Comparison of ENCODE assay signal across 13 cellular contexts in the genomic region with DNA sequence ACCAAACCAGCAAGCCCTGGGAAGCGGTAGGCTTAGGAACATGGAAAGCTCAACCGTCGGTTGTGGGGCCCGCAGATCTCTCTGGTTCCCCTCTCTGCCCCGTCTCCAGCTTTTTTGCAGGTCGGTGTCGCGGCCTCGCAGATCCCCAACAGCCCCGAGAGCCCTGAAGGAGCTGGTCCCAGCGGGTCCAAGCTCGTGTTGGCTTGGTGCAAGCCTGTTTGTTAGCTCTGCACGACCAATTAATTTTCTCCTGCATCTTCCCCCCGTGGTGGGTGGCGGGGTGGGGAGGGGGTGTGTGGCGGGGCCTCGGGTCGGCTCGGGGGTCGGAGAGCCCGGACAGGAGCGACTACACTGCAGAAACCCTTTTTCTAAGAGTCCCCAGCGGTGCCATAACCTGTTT. TPM values are rescaled to one million over a fixed set of nuclear protein-coding genes. Genes with fewer than 3 reads are reported as not detected.
DNase-seq lines count a peak whose midpoint lies in the region; ATAC-seq and TF ChIP-seq lines count a peak whose summit lies in the region.
"Had no signal": no experiment of that assay in that cellular context is flagged by ENCODE, and none has a peak within 500 bp of the region (broad histone marks: within the 10 kb centered on the region; RNA-seq: fewer than 3 reads in every experiment).

No MANE protein-coding gene starts in this region.

- H2BK5ac ChIP-seq in neuronal stem cell (ENCODE audit: low read length): no peak overlapping the region

- no peak overlapping the region for H4K91ac ChIP-seq in neuronal stem cell (ENCODE audit: low read depth, low read length, poor library complexity)

- POLR2A ChIA-PET in CD4-positive, alpha-beta T cell (lab: Charles Lee): no interaction called here

- peak overlapping the region; percentile 73 for H2AFZ ChIP-seq in neuronal stem cell (ENCODE audit: low read length)

- no peak overlapping the region for H3K27ac Mint-ChIP-seq in CD4-positive, alpha-beta T cell
- H3K27ac Mint-ChIP-seq in endothelial cell (ENCODE audit: unreplicated experiment): no peak overlapping the region

- H3K9ac ChIP-seq in HUES64 (ENCODE audit: low read depth, low read length) (no peak overlapping the region), neuronal stem cell (ENCODE audit: low read depth, low read length, poor library complexity) (no peak overlapping the region)

- peaks cover 42% of the 10 kb centered on the region for H3K27me3 ChIP-seq in CD4-positive, alpha-beta T cell (ENCODE audit: control insufficient read depth, insufficient read depth, low read length)
- H3K27me3 ChIP-seq in HUES64 (ENCODE audit: insufficient read depth, low read length) (peaks cover 76% of the 10 kb centered on the region), neuronal stem cell (ENCODE audit: control insufficient read depth in 3 of 3, insufficient read depth in 3 of 3, low read depth in 1 of 3, low read length in 3 of 3) (peaks cover 12 to 83% (median 54%) of the 10 kb centered on the region in 3 experiments), body of pancreas (peaks cover 0 to 5% of the 10 kb centered on the region in 2 donors)

- peak overlapping the region; percentile 55 for H3K4me3 ChIP-seq in HUES64 (ENCODE audit: low read length)
- H3K4me3 ChIP-seq in neuronal stem cell (ENCODE audit: low read length in 2 of 2): no peak overlapping the region
- H3K4me3 ChIP-seq in body of pancreas: no peak overlapping the region

- no peak overlapping the region for H3K18ac ChIP-seq in neuronal stem cell (ENCODE audit: low read length)

- H3K36me3 Mint-ChIP-seq in CD4-positive, alpha-beta T cell (ENCODE audit: low read depth): no peaks in the 10 kb centered on the region
- peaks cover 3% of the 10 kb centered on the region for H3K36me3 Mint-ChIP-seq in endothelial cell (ENCODE audit: low read depth, unreplicated experiment)

- no peak overlapping the region for H3K23ac ChIP-seq in neuronal stem cell (ENCODE audit: low read depth, low read length, poor library complexity)

- TF ChIP-seq CTCF in CD4-positive, alpha-beta T cell (IDR thresholded peaks at IDR 0.05): no peak
- no peak for TF ChIP-seq CTCF in endothelial cell (IDR thresholded peaks at IDR 0.05; ENCODE audit: unreplicated experiment)
- TF ChIP-seq CTCF in body of pancreas (IDR thresholded peaks at IDR 0.05): no peak

- peak overlapping the region; percentile 92 for H3K4me2 ChIP-seq in neuronal stem cell (ENCODE audit: insufficient read depth, low read length, poor library complexity, severe bottlenecking)

- no peak overlapping the region for H2BK120ac ChIP-seq in neuronal stem cell (ENCODE audit: low read depth, low read length)

- ATAC-seq in CD4-positive, alpha-beta T cell (ENCODE audit: poor library complexity): no peak
- no peak for ATAC-seq in HG02973 (IDR thresholded peaks at IDR 0.05; ENCODE audit: unreplicated experiment)
- no peak for ATAC-seq in GM19351 (IDR thresholded peaks at IDR 0.05; ENCODE audit: unreplicated experiment)
- ATAC-seq in body of pancreas: no peak

- no peaks in the 10 kb centered on the region for H3K9me3 ChIP-seq in CD4-positive, alpha-beta T cell (ENCODE audit: control insufficient read depth, low read length)
- H3K9me3 ChIP-seq in HUES64 (ENCODE audit: insufficient read depth, low read depth, low read length) (no peaks in the 10 kb centered on the region), neuronal stem cell (replicated peaks in 1 of 2; ENCODE audit: control insufficient read depth in 2 of 2, insufficient read depth in 1 of 2, low read depth in 1 of 2, low read length in 2 of 2) (no peaks in the 10 kb centered on the region), body of pancreas (no peaks in the 10 kb centered on the region)
- H3K9me3 ChIP-seq: neutrophil had no signal

- H3K4me1 Mint-ChIP-seq in CD4-positive, alpha-beta T cell (ENCODE audit: low read depth): no peaks in the 10 kb centered on the region
- H3K4me1 Mint-ChIP-seq in endothelial cell (ENCODE audit: unreplicated experiment): no peaks in the 10 kb centered on the region

- no peak for TF ChIP-seq POLR2A in body of pancreas (IDR thresholded peaks at IDR 0.05)

- H3K4me1 ChIP-seq in HUES64 (ENCODE audit: insufficient read depth, low read length) (peaks cover 5% of the 10 kb centered on the region; the same call in 1 of the 2 replicates), neuronal stem cell (ENCODE audit: control insufficient read depth in 2 of 2, insufficient read depth in 1 of 2, low read depth in 1 of 2, low read length in 2 of 2) (peaks cover 0 to 3% of the 10 kb centered on the region in 2 donors), body of pancreas (peaks cover 16% of the 10 kb centered on the region)

- no peaks in the 10 kb centered on the region for H3K79me1 ChIP-seq in neuronal stem cell (ENCODE audit: low read depth, low read length)

- H3K14ac ChIP-seq in neuronal stem cell (ENCODE audit: low read length): no peak overlapping the region

- H4K8ac ChIP-seq in neuronal stem cell (ENCODE audit: low read depth, low read length): no peak overlapping the region

- no peak for DNase-seq in CD4-positive, alpha-beta T cell
- no peak for DNase-seq in endothelial cell (ENCODE audit: low spot score)
- DNase-seq in neuronal stem cell (ENCODE audit: low spot score): no peak
- no peak for DNase-seq in NK-92 (lab: John Stamatoyannopoulos, UW; ENCODE audit: unreplicated experiment)
- DNase-seq in body of pancreas: no peak
- DNase-seq: activated CD4-positive, CD25-positive, alpha-beta regulatory T cell; NCI-H446 treated with DMSO at 0.1 percent for 48 hours; SHP77; stimulated activated CD4-positive, alpha-beta T cell treated with anti-CD3 and anti-CD28 coated beads, Interleukin-1b, Interleukin-23, amount 100 ng/mL, for 48 hours had no signal

- H3K4ac ChIP-seq in neuronal stem cell (ENCODE audit: low read length): no peak overlapping the region

- no peak overlapping the region for H2AK5ac ChIP-seq in neuronal stem cell (ENCODE audit: low read depth, low read length)

- H2BK12ac ChIP-seq in neuronal stem cell (ENCODE audit: low read length): no peak overlapping the region

- intact Hi-C loops in CD4-positive, alpha-beta T cell (cut with DNase I, micrococcal nuclease): loop anchor here in 1 of 2 experiments (10.0 kb wide), 1 partner anchor 282 kb away; no protein-coding TSS in a partner anchor
- intact Hi-C loops in body of pancreas (cut with DNase I): no loop called here

- CTCF ChIA-PET in CD4-positive, alpha-beta T cell (lab: Charles Lee): no interaction called here

- H3K36me3 ChIP-seq in HUES64 (ENCODE audit: insufficient read depth, low read length): no peaks in the 10 kb centered on the region
- no peaks in the 10 kb centered on the region for H3K36me3 ChIP-seq in neuronal stem cell (replicated peaks in 1 of 2; ENCODE audit: control insufficient read depth in 2 of 2, insufficient read depth in 2 of 2, low read length in 2 of 2)
- no peaks in the 10 kb centered on the region for H3K36me3 ChIP-seq in body of pancreas (replicated peaks in 1 of 2; ENCODE audit: insufficient read depth in 1 of 2, low read depth in 2 of 2)
- H3K36me3 ChIP-seq: neutrophil had no signal

- 10% methylated on average over 20 of the region's 23 CpGs for WGBS in HUES64
- no CpG with 5 or more reads among the region's 23 CpGs for WGBS in neuronal stem cell (ENCODE audit: extremely low coverage in 2 of 2, insufficient read length in 2 of 2, insufficient replicate concordance in 1 of 2), 2 donors
- 4% methylated on average over 16 to 23 of the region's 23 CpGs for WGBS in body of pancreas, 2 donors

- H3K9me3 Mint-ChIP-seq in CD4-positive, alpha-beta T cell: no peaks in the 10 kb centered on the region
- H3K9me3 Mint-ChIP-seq in endothelial cell (ENCODE audit: unreplicated experiment): no peaks in the 10 kb centered on the region

- peak overlapping the region; percentile 72 for H3K4me3 Mint-ChIP-seq in CD4-positive, alpha-beta T cell
- peak overlapping the region; percentile 51 for H3K4me3 Mint-ChIP-seq in endothelial cell (ENCODE audit: unreplicated experiment)

- H3K27me3 Mint-ChIP-seq in CD4-positive, alpha-beta T cell: peaks cover 73% of the 10 kb centered on the region
- peaks cover 9% of the 10 kb centered on the region for H3K27me3 Mint-ChIP-seq in endothelial cell (ENCODE audit: unreplicated experiment)

- no peak overlapping the region for H3K27ac ChIP-seq in CD4-positive, alpha-beta T cell (ENCODE audit: low read depth, low read length)
- no peak overlapping the region for H3K27ac ChIP-seq in HUES64 (ENCODE audit: low read depth, low read length)
- no peak overlapping the region for H3K27ac ChIP-seq in neuronal stem cell (replicated peaks; ENCODE audit: low read length)
- no peak overlapping the region for H3K27ac ChIP-seq in body of pancreas
- H3K27ac ChIP-seq: neutrophil had no signal

- H2BK15ac ChIP-seq in neuronal stem cell (ENCODE audit: low read length): no peak overlapping the region

RNA-seq across cellular contexts. Expression of a gene that starts 0.4 kb away (rescaled TPM):
- under 1 TPM; 0.11 to 0.19 TPM for total RNA-seq in CD4-positive, alpha-beta T cell
- polyA plus RNA-seq in HUES64 (2013, experiment 1 of 2): 0.05 TPM
- 0.19 TPM for polyA plus RNA-seq in HUES64 (2013, experiment 2 of 2)
- 1.1 TPM for total RNA-seq in endothelial cell (ENCODE audit: unreplicated experiment)
- 0.03 TPM for polyA plus RNA-seq in neuronal stem cell (2013, experiment 1 of 2)
- 0.04 TPM for polyA plus RNA-seq in neuronal stem cell (2013, experiment 2 of 2)
- total RNA-seq in body of pancreas: under 1 TPM in 1 of 2 donors, not detected in 1; 0.26 TPM
